In genomic region chr15:66815322-66815721, GRCh38 we compare ENCODE assay signal across 15 cellular contexts.
A peak's percentile ranks its signal among the peaks of the same experiment; 100 is the strongest.
DNase-seq lines count a peak whose midpoint lies in the region; ATAC-seq and TF ChIP-seq lines count a peak whose summit lies in the region.
"Had no signal": no experiment of that assay in that cellular context is flagged by ENCODE, and none has a peak within 500 bp of the region (broad histone marks: within the 10 kb centered on the region; RNA-seq: fewer than 3 reads in every experiment).

No MANE protein-coding gene starts in this region.

- no peak overlapping the region for H2AFZ ChIP-seq in IMR-90 (replicated peaks; ENCODE audit: low read length, poor library complexity)

- peak overlapping the region; percentile 5; the same call in 1 of the 2 replicates for H3K27ac ChIP-seq in IMR-90 (ENCODE audit: insufficient read depth, low read length)
- H3K27ac ChIP-seq in brain microvascular endothelial cell: no peak overlapping the region
- H3K27ac ChIP-seq: SK-N-MC had no signal

- no peaks in the 10 kb centered on the region for H3K79me1 ChIP-seq in IMR-90 (ENCODE audit: low read depth in 1 of 2, low read length in 2 of 2)

- POLR2A ChIA-PET in IMR-90 (lab: Charles Lee; ENCODE audit: unreplicated experiment): interaction anchor here (0.6 kb wide), 1 partner anchor 12 kb away, joined by 3 read pairs; no protein-coding TSS in a partner anchor

- H3K9ac ChIP-seq in IMR-90 (ENCODE audit: low read depth, low read length): no peak overlapping the region

- H3K23ac ChIP-seq in IMR-90 (ENCODE audit: low read depth, low read length): peak overlapping the region; percentile 52; the same call in 1 of the 2 replicates

- H3K14ac ChIP-seq in IMR-90 (replicated peaks; ENCODE audit: low read depth, low read length): peak overlapping the region; percentile 27

- H3K4me3 ChIP-seq in IMR-90 (ENCODE audit: insufficient read depth, low read depth, low read length) (no peak overlapping the region), brain microvascular endothelial cell (ENCODE audit: low read depth, low read length) (no peak overlapping the region)
- H3K4me3 ChIP-seq: SK-N-MC had no signal

- no peak; the same call in 1 of the 2 replicates for TF ChIP-seq CTCF in AG09319 (IDR thresholded peaks at IDR 0.05; ENCODE audit: low read depth, low read length)
- TF ChIP-seq CTCF in IMR-90 (conservative IDR thresholded peaks at IDR 0.05; ENCODE audit: low read depth, low read length): no peak
- no peak for TF ChIP-seq CTCF in brain microvascular endothelial cell (IDR thresholded peaks at IDR 0.05; ENCODE audit: low read depth, low read length, missing control alignments)

- peak overlapping the region in 1 of 2 experiments; percentile 77; a peak in 2 of 4 replicates for H4K8ac ChIP-seq in IMR-90 (ENCODE audit: low read depth in 2 of 2, low read length in 2 of 2)

- H2AK5ac ChIP-seq in IMR-90 (ENCODE audit: low read depth, low read length): peak overlapping the region; percentile 20; the same call in 1 of the 2 replicates

- H2BK120ac ChIP-seq in IMR-90 (ENCODE audit: low read depth, low read length): peak overlapping the region; percentile 80

- H3K9me1 ChIP-seq in IMR-90 (ENCODE audit: insufficient read depth, low read length): peaks cover 7% of the 10 kb centered on the region; the same call in 1 of the 2 replicates

- H3K4ac ChIP-seq in IMR-90 (ENCODE audit: low read depth, low read length): peak overlapping the region; percentile 38; the same call in 1 of the 2 replicates

- no TSS peak for BruUV-seq in IMR-90 (replicated peaks; lab: Mats Ljungman, UMichigan)

- peak overlapping the region; percentile 86; the same call in 1 of the 2 replicates for H3K18ac ChIP-seq in IMR-90 (ENCODE audit: low read depth, low read length)

- no peak overlapping the region for H3K56ac ChIP-seq in IMR-90 (ENCODE audit: extremely low read depth, insufficient read depth, low read length)

- CTCF ChIA-PET in IMR-90 (lab: Yijun Ruan, JAX): interaction anchor here (1.2 kb wide), 1 partner anchor 36 kb away, joined by 3 read pairs; no protein-coding TSS in a partner anchor

- TF ChIP-seq POLR2A in IMR-90 (IDR thresholded peaks at IDR 0.05; ENCODE audit: low read depth, low read length): no peak

- H4K20me1 ChIP-seq in IMR-90 (ENCODE audit: insufficient read depth, low read length): no peaks in the 10 kb centered on the region

- no peaks in the 10 kb centered on the region for H3K9me3 ChIP-seq in IMR-90 (ENCODE audit: control insufficient read depth, insufficient read depth, low read length)

- H4K91ac ChIP-seq in IMR-90 (ENCODE audit: insufficient read depth, low read depth, low read length): peak overlapping the region; percentile 35; the same call in 1 of the 2 replicates

- ATAC-seq in IMR-90 (ENCODE audit: low read depth) (peak; percentile 94), GM19463 (IDR thresholded peaks at IDR 0.05; ENCODE audit: unreplicated experiment) (no peak), GM21723 (IDR thresholded peaks at IDR 0.05; ENCODE audit: unreplicated experiment) (no peak)

- dilution Hi-C loops in IMR-90 (cut with HindIII; ENCODE audit: low sequenced_read_pairs, unreplicated experiment): no loop called here

- H3K36me3 ChIP-seq in IMR-90 (ENCODE audit: control insufficient read depth, insufficient read depth, low read length) (no peaks in the 10 kb centered on the region), brain microvascular endothelial cell (replicated peaks) (no peaks in the 10 kb centered on the region)

- peak; percentile 70 for DNase-seq in AG09319 (ENCODE audit: extremely low read depth, low read depth)
- DNase-seq in IMR-90: peak; percentile 94
- peak; percentile 82 for DNase-seq in brain microvascular endothelial cell
- DNase-seq in kidney tubule cell (ENCODE audit: low spot score): peak; percentile 71
- no peak for DNase-seq in SHP77 (lab: John Stamatoyannopoulos, UW)
- no peak for DNase-seq in NCI-H187 treated with DMSO at 0.1 percent for 48 hours (lab: John Stamatoyannopoulos, UW)
- DNase-seq: activated CD4-positive, alpha-beta T cell treated with anti-CD3 and anti-CD28 coated beads for 4 hours; activated T-cell treated with anti-CD3 and anti-CD28 coated beads, Interleukin-2, amount 50 U/mL, for 48 hours; anterior cingulate cortex; CD4-positive, CD25-positive, alpha-beta regulatory T cell; NCI-H510A treated with DMSO at 0.1 percent for 48 hours; stimulated activated CD4-positive, alpha-beta T cell treated with anti-CD3 and anti-CD28 coated beads, Interleukin-1b, Interleukin-23, amount 100 ng/mL, for 48 hours had no signal

- TF ChIP-seq RAD21 in IMR-90 (IDR thresholded peaks at IDR 0.05; ENCODE audit: low read length): peak; percentile 40

- H2BK15ac ChIP-seq in IMR-90 (ENCODE audit: low read depth, low read length): 0 out of 3 replicates have a peak overlapping the region, but pooled peaks have one; percentile 33

- peak overlapping the region; percentile 70; the same call in 1 of the 2 replicates for H4K5ac ChIP-seq in IMR-90 (ENCODE audit: low read depth, low read length)

- no peaks in the 10 kb centered on the region for H3K27me3 ChIP-seq in IMR-90 (ENCODE audit: control insufficient read depth, insufficient read depth, low read length)
- H3K27me3 ChIP-seq in brain microvascular endothelial cell (replicated peaks): no peaks in the 10 kb centered on the region

- WGBS in IMR-90 (ENCODE audit: extremely low coverage in 2 of 2, insufficient read length in 1 of 2), 2 experiments: 40% methylated on average over 2 of the region's 3 CpGs; no CpG with 5 or more reads in 1 of the 2 experiments

- H3K4me1 ChIP-seq in IMR-90 (ENCODE audit: control insufficient read depth, insufficient read depth, low read length): peaks cover 2% of the 10 kb centered on the region; the same call in 1 of the 2 replicates

- no peak overlapping the region for H2AK9ac ChIP-seq in IMR-90 (replicated peaks; ENCODE audit: low read depth, low read length, poor library complexity)

- intact Hi-C loops in IMR-90 (cut with micrococcal nuclease): loop anchor here (1.0 kb wide), 1 partner anchor 36 kb away; no protein-coding TSS in a partner anchor

- in situ Hi-C loops in IMR-90 (cut with MboI; ENCODE audit: low sequenced_read_pairs) (no loop called here), brain microvascular endothelial cell (cut with HindIII; ENCODE audit: low pct_ligation_motif_present, low sequenced_read_pairs) (no loop called here)

- H2BK20ac ChIP-seq in IMR-90 (ENCODE audit: low read depth, low read length): peak overlapping the region; percentile 76; the same call in 1 of the 2 replicates

- H3K4me2 ChIP-seq in IMR-90 (ENCODE audit: low read depth, low read length): peak overlapping the region; percentile 69; the same call in 1 of the 2 replicates

- H2BK5ac ChIP-seq in IMR-90 (ENCODE audit: low read depth, low read length, poor library complexity, severe bottlenecking): peak overlapping the region; percentile 99

TF ChIP-seq in IMR-90, 13 proteins besides CTCF, POLR2A, EP300 and RAD21:
- TF ChIP-seq CEBPB (IDR thresholded peaks at IDR 0.05; ENCODE audit: low read depth, low read length): peak; percentile 90
- TF ChIP-seq FOS (IDR thresholded peaks at IDR 0.05; ENCODE audit: low read depth, low read length): peak; percentile 67
- TF ChIP-seq BHLHE40 (IDR thresholded peaks at IDR 0.05; ENCODE audit: low read depth, low read length): no peak
- no peak for TF ChIP-seq MXI1 (IDR thresholded peaks at IDR 0.05; ENCODE audit: borderline replicate concordance, low read depth, low read length)
- peak; percentile 24; the same call in 1 of the 2 replicates for TF ChIP-seq SMC3 (IDR thresholded peaks at IDR 0.05; ENCODE audit: low read depth, low read length)
- TF ChIP-seq ELK1 (IDR thresholded peaks at IDR 0.05; ENCODE audit: borderline replicate concordance, low read depth, low read length): no peak
TF ChIP-seq in IMR-90: peak in this region for 3.

Comparison
In these comparisons a context has a peak if more than half of its experiments do, and no peak if none do; other contexts are left out.
1. DNase-seq: peak in AG09319 (single experiment), IMR-90 (single experiment), brain microvascular endothelial cell (single experiment) and kidney tubule cell (single experiment); none in SHP77 (0 of 2) and NCI-H187 treated with DMSO at 0.1 percent for 48 hours (single experiment).